Comparison of ENCODE assay signal across 10 cellular contexts in the genomic region with DNA sequence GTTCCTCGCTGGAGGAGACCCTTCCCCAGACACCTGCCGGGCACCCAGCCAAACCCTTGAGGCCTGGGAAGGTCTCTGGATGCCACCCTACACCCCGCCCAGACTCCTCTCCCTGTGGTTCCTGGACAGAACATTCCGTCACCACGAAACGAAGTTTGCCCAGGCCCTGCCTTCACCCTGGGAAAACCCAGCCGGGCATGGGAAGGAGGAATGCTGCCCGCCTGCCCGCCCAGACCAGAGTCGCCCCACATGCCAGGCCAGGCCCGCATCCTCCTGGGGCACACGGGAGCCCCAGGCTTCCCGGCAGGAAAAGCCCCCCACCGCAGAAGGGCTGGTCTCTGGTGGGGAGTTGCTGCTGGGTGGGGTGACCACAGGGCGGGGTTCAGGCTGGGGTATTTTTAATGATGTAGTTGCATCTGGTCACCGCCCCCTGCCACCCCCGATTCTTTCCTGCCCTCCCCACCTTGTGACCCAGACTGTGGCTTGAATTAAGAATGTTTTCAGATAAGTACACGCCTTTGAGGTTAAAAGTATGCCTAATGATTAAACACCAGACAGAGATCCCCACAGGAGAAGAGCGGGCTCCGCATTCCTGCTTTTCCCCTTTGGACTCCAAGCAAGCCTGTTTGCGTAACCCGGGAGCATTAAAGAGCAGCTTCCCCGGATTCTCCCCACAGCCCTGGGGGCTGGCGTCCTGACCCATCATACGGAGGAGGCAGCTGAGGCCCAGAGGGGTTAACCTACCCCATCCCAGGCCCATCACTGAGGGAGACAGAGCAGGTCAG. TPM values are rescaled to one million over a fixed set of nuclear protein-coding genes. Genes with fewer than 3 reads are reported as not detected.
DNase-seq lines count a peak whose midpoint lies in the region; ATAC-seq and TF ChIP-seq lines count a peak whose summit lies in the region.
"Had no signal": no experiment of that assay in that cellular context is flagged by ENCODE, and none has a peak within 500 bp of the region (broad histone marks: within the 10 kb centered on the region; RNA-seq: fewer than 3 reads in every experiment).

No MANE protein-coding gene starts in this region.

- BruUV-seq in OCI-LY7 (replicated peaks; lab: Mats Ljungman, UMichigan): no TSS peak

- intact Hi-C loops in heart right ventricle (cut with DNase I): loop anchor here in 3 of 10 donors (2.0 to 5.0 kb wide), 2 partner anchors 17 to 33 kb away; no protein-coding TSS in a partner anchor
- intact Hi-C loops in left ventricle myocardium superior (cut with micrococcal nuclease): no loop called here
- intact Hi-C loops in OCI-LY7 (cut with micrococcal nuclease; ENCODE audit: unreplicated experiment): no loop called here

- TF ChIP-seq CTCF in heart right ventricle (IDR thresholded peaks at IDR 0.05) (no peak), epithelial cell of esophagus (IDR thresholded peaks at IDR 0.05; ENCODE audit: insufficient read depth, low read depth, low read length, missing control alignments) (no peak), OCI-LY7 (conservative IDR thresholded peaks at IDR 0.05; ENCODE audit: low read length) (no peak)

- H3K36me3 ChIP-seq in heart right ventricle (peaks cover 0 to 99% (median 38%) of the 10 kb centered on the region in 9 donors), muscle layer of colon (ENCODE audit: insufficient read depth, low read length) (peaks cover 45% of the 10 kb centered on the region), OCI-LY7 (ENCODE audit: insufficient read depth, low read length) (no peaks in the 10 kb centered on the region)

- no peaks in the 10 kb centered on the region for H3K27me3 ChIP-seq in heart right ventricle
- no peaks in the 10 kb centered on the region for H3K27me3 ChIP-seq in muscle layer of colon (ENCODE audit: control insufficient read depth in 1 of 2, insufficient read depth in 2 of 2, low read length in 2 of 2)
- H3K27me3 ChIP-seq: BE2C had no signal

- H3K9me3 ChIP-seq in heart right ventricle: no peaks in the 10 kb centered on the region
- H3K9me3 ChIP-seq in muscle layer of colon (ENCODE audit: low read length): no peaks in the 10 kb centered on the region
- no peaks in the 10 kb centered on the region for H3K9me3 ChIP-seq in OCI-LY7 (ENCODE audit: low read length)
- H3K9me3 ChIP-seq: BE2C had no signal

- no peak overlapping the region for H3K4me2 ChIP-seq in OCI-LY7 (ENCODE audit: low read length)

- H3K9ac ChIP-seq in muscle layer of colon (ENCODE audit: low read length): no peak overlapping the region

- H3K27ac ChIP-seq in heart right ventricle: peak overlapping the region; percentile 75 to 94 (median 86)
- H3K27ac ChIP-seq in muscle layer of colon (ENCODE audit: low read depth, low read length): peak overlapping the region; percentile 28
- H3K27ac ChIP-seq in OCI-LY7 (ENCODE audit: low read depth, low read length, poor library complexity, severe bottlenecking): no peak overlapping the region

- 47 to 58% methylated on average over 25 of the region's 25 CpGs for WGBS in heart right ventricle, 2 donors

- no peaks in the 10 kb centered on the region for H3K9me2 ChIP-seq in OCI-LY7 (ENCODE audit: insufficient read depth, low read length)

- no peak overlapping the region for H3K4me3 ChIP-seq in heart right ventricle
- H3K4me3 ChIP-seq in epithelial cell of esophagus (ENCODE audit: low read length): no peak overlapping the region
- H3K4me3 ChIP-seq in muscle layer of colon (ENCODE audit: low read depth in 1 of 2, low read length in 2 of 2): no peak overlapping the region
- H3K4me3 ChIP-seq in OCI-LY7 (ENCODE audit: low read depth, low read length, poor library complexity, severe bottlenecking): no peak overlapping the region

- no peak for DNase-seq in heart right ventricle
- DNase-seq in left ventricle myocardium superior: no peak
- peak; percentile 81 for DNase-seq in epithelial cell of esophagus (ENCODE audit: low read depth)
- no peak for DNase-seq in OCI-LY7 (ENCODE audit: low spot score)
- DNase-seq in DMS 273 treated with DMSO at 0.1 percent for 48 hours (lab: John Stamatoyannopoulos, UW): no peak
- DNase-seq: stimulated activated CD4-positive, alpha-beta T cell treated with anti-CD3 and anti-CD28 coated beads, Interleukin-1b, Interleukin-23, amount 100 ng/mL, for 48 hours had no signal

- POLR2A ChIA-PET in OCI-LY7 (lab: Charles Lee): no interaction called here

- no peaks in the 10 kb centered on the region for H3K79me2 ChIP-seq in OCI-LY7 (ENCODE audit: insufficient read depth, low read depth, low read length)

- H4K20me1 ChIP-seq in OCI-LY7 (ENCODE audit: insufficient read depth, low read length): no peaks in the 10 kb centered on the region

- no peak overlapping the region for H2AFZ ChIP-seq in OCI-LY7 (ENCODE audit: low read length)

- peak in 3 of 8 donors; percentile 1 to 20 (median 20) for ATAC-seq in heart right ventricle
- no peak for ATAC-seq in left ventricle myocardium superior
- ATAC-seq in HG02981 (IDR thresholded peaks at IDR 0.05; ENCODE audit: unreplicated experiment): no peak
- no peak for ATAC-seq in HG03460 (IDR thresholded peaks at IDR 0.05; ENCODE audit: unreplicated experiment)

- H3K4me1 ChIP-seq in heart right ventricle (peaks cover 85 to 100% (median 90%) of the 10 kb centered on the region in 9 donors), muscle layer of colon (ENCODE audit: insufficient read depth, low read length) (peaks cover 73% of the 10 kb centered on the region), OCI-LY7 (ENCODE audit: insufficient read depth, low read length, poor library complexity, severe bottlenecking) (no peaks in the 10 kb centered on the region)

- CTCF ChIA-PET in OCI-LY7 (lab: Charles Lee; ENCODE audit: unreplicated experiment): no interaction called here

RNA-seq across cellular contexts. Expression of a gene that starts 44.6 kb away (rescaled TPM):
- 10 to 100 TPM; 69.0 to 89.5 (median 81.1) TPM for total RNA-seq in heart right ventricle
- 10 to 100 TPM; 15.5 to 20.3 TPM for polyA plus RNA-seq in heart right ventricle
- total RNA-seq in left ventricle myocardium superior: 78.9 TPM
- total RNA-seq in OCI-LY7 (2014; rRNA removed; shearing (Covaris generic)): 0.90 and 3.3 TPM in 2 replicates
- total RNA-seq in OCI-LY7 (2022): 10.5 and 16.4 TPM in 2 replicates
